Comparison of ENCODE assay signal across 1 cellular context in the genomic region with DNA sequence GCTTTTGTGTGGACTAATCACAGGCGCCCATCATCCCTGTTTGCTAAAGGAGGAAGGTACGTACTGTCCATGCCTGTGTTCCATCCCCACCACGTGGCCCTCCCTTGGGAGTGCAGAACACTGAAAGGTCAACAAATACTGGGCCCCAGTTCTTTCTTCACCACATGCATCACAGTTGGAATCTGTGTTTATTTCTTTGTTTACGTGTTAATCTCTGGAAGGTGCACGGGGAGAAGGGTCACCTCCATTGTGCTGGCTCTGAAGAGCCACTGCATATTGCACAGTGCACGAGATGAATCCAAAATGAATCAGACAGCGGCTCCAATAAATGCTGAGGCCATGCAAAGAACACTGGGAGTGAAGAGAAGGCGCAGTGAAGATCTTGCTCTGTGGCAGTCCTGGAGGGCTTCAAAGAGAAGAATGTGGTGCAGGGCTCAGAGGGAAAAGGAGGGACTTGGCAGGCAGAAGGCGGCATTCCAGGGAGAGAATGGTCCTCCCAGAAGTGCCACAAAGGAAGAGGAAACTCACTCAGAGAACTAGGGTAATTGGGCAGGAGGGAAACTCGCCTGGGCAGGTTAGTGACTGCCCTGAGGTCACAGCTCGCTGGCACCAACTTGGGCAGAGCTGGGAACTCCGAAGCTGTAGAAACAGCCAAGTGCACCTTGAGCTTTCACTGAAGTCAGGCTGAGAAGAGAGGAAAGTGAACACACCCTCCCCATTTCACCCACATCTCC.
A peak's percentile ranks its signal among the peaks of the same experiment; 100 is the strongest.
TF ChIP-seq lines count a peak whose summit lies in the region.

No MANE protein-coding gene starts in this region.

TF ChIP-seq in HepG2, 621 proteins besides CTCF, POLR2A, EP300 and RAD21 (continued from another document and continues in another):
- TF ChIP-seq, protein P1, sequence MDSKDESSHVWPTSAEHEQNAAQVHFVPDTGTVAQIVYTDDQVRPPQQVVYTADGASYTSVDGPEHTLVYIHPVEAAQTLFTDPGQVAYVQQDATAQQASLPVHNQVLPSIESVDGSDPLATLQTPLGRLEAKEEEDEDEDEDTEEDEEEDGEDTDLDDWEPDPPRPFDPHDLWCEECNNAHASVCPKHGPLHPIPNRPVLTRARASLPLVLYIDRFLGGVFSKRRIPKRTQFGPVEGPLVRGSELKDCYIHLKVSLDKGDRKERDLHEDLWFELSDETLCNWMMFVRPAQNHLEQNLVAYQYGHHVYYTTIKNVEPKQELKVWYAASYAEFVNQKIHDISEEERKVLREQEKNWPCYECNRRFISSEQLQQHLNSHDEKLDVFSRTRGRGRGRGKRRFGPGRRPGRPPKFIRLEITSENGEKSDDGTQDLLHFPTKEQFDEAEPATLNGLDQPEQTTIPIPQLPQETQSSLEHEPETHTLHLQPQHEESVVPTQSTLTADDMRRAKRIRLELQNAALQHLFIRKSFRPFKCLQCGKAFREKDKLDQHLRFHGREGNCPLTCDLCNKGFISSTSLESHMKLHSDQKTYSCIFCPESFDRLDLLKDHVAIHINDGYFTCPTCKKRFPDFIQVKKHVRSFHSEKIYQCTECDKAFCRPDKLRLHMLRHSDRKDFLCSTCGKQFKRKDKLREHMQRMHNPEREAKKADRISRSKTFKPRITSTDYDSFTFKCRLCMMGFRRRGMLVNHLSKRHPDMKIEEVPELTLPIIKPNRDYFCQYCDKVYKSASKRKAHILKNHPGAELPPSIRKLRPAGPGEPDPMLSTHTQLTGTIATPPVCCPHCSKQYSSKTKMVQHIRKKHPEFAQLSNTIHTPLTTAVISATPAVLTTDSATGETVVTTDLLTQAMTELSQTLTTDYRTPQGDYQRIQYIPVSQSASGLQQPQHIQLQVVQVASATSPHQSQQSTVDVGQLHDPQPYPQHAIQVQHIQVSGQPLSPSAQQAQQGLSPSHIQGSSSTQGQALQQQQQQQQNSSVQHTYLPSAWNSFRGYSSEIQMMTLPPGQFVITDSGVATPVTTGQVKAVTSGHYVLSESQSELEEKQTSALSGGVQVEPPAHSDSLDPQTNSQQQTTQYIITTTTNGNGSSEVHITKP (CRISPR knock-in tag; IDR thresholded peaks at IDR 0.05; ENCODE audit: low read depth) = peak; percentile 29; the same call in 1 of the 2 replicates
- TF ChIP-seq ZNF138 (CRISPR knock-in tag; IDR thresholded peaks at IDR 0.05; ENCODE audit: low read depth) (0 out of 2 replicates have a peak, but pooled peaks have one; percentile 46), ZFP36 (IDR thresholded peaks at IDR 0.05; ENCODE audit: borderline replicate concordance, low read depth, low read length, partially characterized antibody) (no peak), AKNA (CRISPR knock-in tag; IDR thresholded peaks at IDR 0.05; ENCODE audit: borderline replicate concordance) (0 out of 2 replicates have a peak, but pooled peaks have one; percentile 55), ZMYM3 (CRISPR knock-in tag; IDR thresholded peaks at IDR 0.05) (no peak; the same call in 1 of the 2 replicates), ZNF740 (CRISPR knock-in tag; IDR thresholded peaks at IDR 0.05) (no peak), KAT8 (CRISPR knock-in tag; IDR thresholded peaks at IDR 0.05) (peak; percentile 46; the same call in 1 of the 2 replicates), GFI1 (CRISPR knock-in tag; IDR thresholded peaks at IDR 0.05; ENCODE audit: borderline replicate concordance) (peak; percentile 70; the same call in 1 of the 2 replicates), CREM (IDR thresholded peaks at IDR 0.05) (peak; percentile 45; the same call in 1 of the 2 replicates), CREM (CRISPR knock-in tag; IDR thresholded peaks at IDR 0.05) (no peak), ARID5B (CRISPR knock-in tag; IDR thresholded peaks at IDR 0.05) (peak; percentile 85), HMGXB3 (CRISPR knock-in tag; IDR thresholded peaks at IDR 0.05; ENCODE audit: borderline replicate concordance) (peak; percentile 65; the same call in 1 of the 2 replicates), ZNF780A (CRISPR knock-in tag; IDR thresholded peaks at IDR 0.05) (no peak), LCORL (IDR thresholded peaks at IDR 0.05) (no peak), LCORL (CRISPR knock-in tag; IDR thresholded peaks at IDR 0.05) (peak; percentile 56; the same call in 1 of the 2 replicates), ZNF121 (CRISPR knock-in tag; IDR thresholded peaks at IDR 0.05) (peak; percentile 10; the same call in 1 of the 2 replicates), ZNF574 (CRISPR knock-in tag; IDR thresholded peaks at IDR 0.05) (peak; percentile 57; the same call in 1 of the 2 replicates), FOXO1 (CRISPR knock-in tag; IDR thresholded peaks at IDR 0.05) (peak; percentile 75), ZNF460 (CRISPR knock-in tag; IDR thresholded peaks at IDR 0.05; ENCODE audit: borderline replicate concordance) (no peak), SOX6 (IDR thresholded peaks at IDR 0.05) (no peak), SOX6 (CRISPR knock-in tag; IDR thresholded peaks at IDR 0.05) (peak; percentile 90), ZNF639 (CRISPR knock-in tag; conservative IDR thresholded peaks at IDR 0.05) (no peak), MIER2 (CRISPR knock-in tag; IDR thresholded peaks at IDR 0.05) (0 out of 2 replicates have a peak, but pooled peaks have one; percentile 53), GATAD2A (CRISPR knock-in tag; IDR thresholded peaks at IDR 0.05) (peak; percentile 90), MIER3 (CRISPR knock-in tag; IDR thresholded peaks at IDR 0.05; ENCODE audit: borderline replicate concordance) (0 out of 2 replicates have a peak, but pooled peaks have one; percentile 37), SMC3 (IDR thresholded peaks at IDR 0.05; ENCODE audit: low read length) (peak; percentile 66; the same call in 1 of the 2 replicates)
- TF ChIP-seq, protein P2, sequence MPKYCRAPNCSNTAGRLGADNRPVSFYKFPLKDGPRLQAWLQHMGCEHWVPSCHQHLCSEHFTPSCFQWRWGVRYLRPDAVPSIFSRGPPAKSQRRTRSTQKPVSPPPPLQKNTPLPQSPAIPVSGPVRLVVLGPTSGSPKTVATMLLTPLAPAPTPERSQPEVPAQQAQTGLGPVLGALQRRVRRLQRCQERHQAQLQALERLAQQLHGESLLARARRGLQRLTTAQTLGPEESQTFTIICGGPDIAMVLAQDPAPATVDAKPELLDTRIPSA (CRISPR knock-in tag; IDR thresholded peaks at IDR 0.05; ENCODE audit: borderline replicate concordance) = no peak
